In the genomic region with DNA sequence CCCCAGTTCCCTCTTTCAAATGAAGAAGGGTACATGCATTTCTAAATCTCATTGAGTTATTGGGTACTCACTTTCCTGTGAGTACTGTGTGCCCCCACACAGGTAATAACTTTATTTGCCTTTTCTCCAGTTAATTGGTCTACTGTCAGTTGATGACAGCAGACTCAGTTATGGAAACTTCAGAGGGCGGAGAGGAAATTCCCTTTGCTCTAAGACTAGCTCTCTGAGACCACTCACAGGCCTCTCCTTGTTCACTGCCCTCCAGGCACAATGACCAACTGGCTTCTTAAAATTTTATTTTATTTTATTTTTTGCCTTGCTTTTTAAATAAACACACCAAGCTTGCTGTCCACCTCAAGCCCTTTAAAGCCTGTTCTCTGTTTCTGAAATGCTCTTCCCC, we compare ENCODE assay signal across 17 cellular contexts.
"Had no signal": no experiment of that assay in that cellular context is flagged by ENCODE, and none has a peak within 500 bp of the region (broad histone marks: within the 10 kb centered on the region; RNA-seq: fewer than 3 reads in every experiment).

No MANE protein-coding gene starts in this region.

- H3K36me3 ChIP-seq: colonic mucosa, neutrophil had no signal

- ATAC-seq: left colon; left ventricle myocardium superior; naive thymus-derived CD4-positive, alpha-beta T cell; sciatic nerve had no signal

- H3K9me3 ChIP-seq: colonic mucosa, neutrophil, spleen had no signal

- DNase-seq: colonic mucosa; dermis blood vessel endothelial cell; foreskin melanocyte; head of caudate nucleus; kidney; left colon; left ventricle myocardium superior; naive thymus-derived CD4-positive, alpha-beta T cell; spleen; stimulated activated CD4-positive, alpha-beta T cell treated with anti-CD3 and anti-CD28 coated beads, Interleukin-2, amount 100 ng/mL, for 24 hours; stimulated activated CD4-positive, alpha-beta T cell treated with anti-CD3 and anti-CD28 coated beads, Interleukin-4, amount 100 ng/mL, for 4 hours; stimulated activated naive B cell treated with anti-CD40 and anti-IgM and Interleukin-4, amounts not matched to agents 10 μg/mL and 1 μg/mL and 100 μg/mL, for 72 hours; trophoblast cell had no signal

- H3K4me3 Mint-ChIP-seq: naive thymus-derived CD4-positive, alpha-beta T cell; stimulated activated naive B cell treated with anti-CD40 and anti-IgM and Interleukin-4, amounts not matched to agents 10 μg/mL and 1 μg/mL and 100 μg/mL, for 72 hours had no signal

- H3K27me3 Mint-ChIP-seq: naive thymus-derived CD4-positive, alpha-beta T cell; stimulated activated naive B cell treated with anti-CD40 and anti-IgM and Interleukin-4, amounts not matched to agents 10 μg/mL and 1 μg/mL and 100 μg/mL, for 72 hours had no signal

- H3K27me3 ChIP-seq: colonic mucosa, hepatocyte, neutrophil, spleen had no signal

- H3K4me1 ChIP-seq: colonic mucosa had no signal

- H3K27ac Mint-ChIP-seq: stimulated activated naive B cell treated with anti-CD40 and anti-IgM and Interleukin-4, amounts not matched to agents 10 μg/mL and 1 μg/mL and 100 μg/mL, for 72 hours had no signal

- H3K9me3 Mint-ChIP-seq: stimulated activated naive B cell treated with anti-CD40 and anti-IgM and Interleukin-4, amounts not matched to agents 10 μg/mL and 1 μg/mL and 100 μg/mL, for 72 hours had no signal

- H3K27ac ChIP-seq: colonic mucosa, hepatocyte, neutrophil, spleen had no signal

- H3K4me3 ChIP-seq: colonic mucosa, hepatocyte, lung, spleen had no signal
